In genomic region chr12:106581543-106582263, GRCh38 we compare ENCODE assay signal across 1 cellular context.
TF ChIP-seq lines count a peak whose summit lies in the region.

No MANE protein-coding gene starts in this region.

TF ChIP-seq in GM12878, 131 proteins besides CTCF, POLR2A, EP300 and RAD21 (continued from another document):
- TF ChIP-seq, protein P1, sequence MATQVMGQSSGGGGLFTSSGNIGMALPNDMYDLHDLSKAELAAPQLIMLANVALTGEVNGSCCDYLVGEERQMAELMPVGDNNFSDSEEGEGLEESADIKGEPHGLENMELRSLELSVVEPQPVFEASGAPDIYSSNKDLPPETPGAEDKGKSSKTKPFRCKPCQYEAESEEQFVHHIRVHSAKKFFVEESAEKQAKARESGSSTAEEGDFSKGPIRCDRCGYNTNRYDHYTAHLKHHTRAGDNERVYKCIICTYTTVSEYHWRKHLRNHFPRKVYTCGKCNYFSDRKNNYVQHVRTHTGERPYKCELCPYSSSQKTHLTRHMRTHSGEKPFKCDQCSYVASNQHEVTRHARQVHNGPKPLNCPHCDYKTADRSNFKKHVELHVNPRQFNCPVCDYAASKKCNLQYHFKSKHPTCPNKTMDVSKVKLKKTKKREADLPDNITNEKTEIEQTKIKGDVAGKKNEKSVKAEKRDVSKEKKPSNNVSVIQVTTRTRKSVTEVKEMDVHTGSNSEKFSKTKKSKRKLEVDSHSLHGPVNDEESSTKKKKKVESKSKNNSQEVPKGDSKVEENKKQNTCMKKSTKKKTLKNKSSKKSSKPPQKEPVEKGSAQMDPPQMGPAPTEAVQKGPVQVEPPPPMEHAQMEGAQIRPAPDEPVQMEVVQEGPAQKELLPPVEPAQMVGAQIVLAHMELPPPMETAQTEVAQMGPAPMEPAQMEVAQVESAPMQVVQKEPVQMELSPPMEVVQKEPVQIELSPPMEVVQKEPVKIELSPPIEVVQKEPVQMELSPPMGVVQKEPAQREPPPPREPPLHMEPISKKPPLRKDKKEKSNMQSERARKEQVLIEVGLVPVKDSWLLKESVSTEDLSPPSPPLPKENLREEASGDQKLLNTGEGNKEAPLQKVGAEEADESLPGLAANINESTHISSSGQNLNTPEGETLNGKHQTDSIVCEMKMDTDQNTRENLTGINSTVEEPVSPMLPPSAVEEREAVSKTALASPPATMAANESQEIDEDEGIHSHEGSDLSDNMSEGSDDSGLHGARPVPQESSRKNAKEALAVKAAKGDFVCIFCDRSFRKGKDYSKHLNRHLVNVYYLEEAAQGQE (IDR thresholded peaks at IDR 0.05; ENCODE audit: low read depth, low read length), result peak; percentile 69
